Comparison of ENCODE assay signal across 24 cellular contexts in genomic region chr12:57418255-57418654, GRCh38. TPM values are rescaled to one million over a fixed set of nuclear protein-coding genes. Genes with fewer than 3 reads are reported as not detected.
DNase-seq lines count a peak whose midpoint lies in the region; ATAC-seq and TF ChIP-seq lines count a peak whose summit lies in the region.
"Had no signal": no experiment of that assay in that cellular context is flagged by ENCODE, and none has a peak within 500 bp of the region (broad histone marks: within the 10 kb centered on the region; RNA-seq: fewer than 3 reads in every experiment).

No MANE protein-coding gene starts in this region.

- H3K27me3 ChIP-seq in SJSA1 (replicated peaks) (no peaks in the 10 kb centered on the region), heart right ventricle (no peaks in the 10 kb centered on the region)
- H3K27me3 ChIP-seq: left lung, MG63, sigmoid colon, tibial artery had no signal

- H3K4me3 ChIP-seq in SJSA1 (no peak overlapping the region), heart right ventricle (no peak overlapping the region)
- H3K4me3 ChIP-seq: left lung, MG63, sigmoid colon, tibial artery had no signal

- H3K27me3 Mint-ChIP-seq in progenitor cell of endocrine pancreas = no peaks in the 10 kb centered on the region
- H3K27me3 Mint-ChIP-seq: activated CD4-positive, alpha-beta T cell treated with anti-CD3 and anti-CD28 coated beads, Interleukin-2, amount 10 ng/mL, durations not matched to agents 24 days and 14 days had no signal

- no peak overlapping the region for H3K27ac Mint-ChIP-seq in progenitor cell of endocrine pancreas
- H3K27ac Mint-ChIP-seq: activated CD4-positive, alpha-beta T cell treated with anti-CD3 and anti-CD28 coated beads, Interleukin-2, amount 10 ng/mL, durations not matched to agents 24 days and 14 days had no signal

- no peaks in the 10 kb centered on the region for H3K9me3 ChIP-seq in SJSA1 (replicated peaks)
- no peaks in the 10 kb centered on the region for H3K9me3 ChIP-seq in heart right ventricle
- H3K9me3 ChIP-seq: left lung, MG63, sigmoid colon, tibial artery had no signal

- peak in 6 of 8 donors; percentile 45 to 91 (median 78) for ATAC-seq in heart right ventricle
- ATAC-seq: left lung had no signal

- no peak for TF ChIP-seq CTCF in heart right ventricle (IDR thresholded peaks at IDR 0.05)
- TF ChIP-seq CTCF in progenitor cell of endocrine pancreas (IDR thresholded peaks at IDR 0.05; ENCODE audit: unreplicated experiment) = no peak

- 65 to 67% methylated on average over 9 of the region's 9 CpGs for WGBS in heart right ventricle, 2 donors

- DNase-seq in Ammon's horn (ENCODE audit: low spot score) = peak; percentile 21
- peak; percentile 71 to 91 for DNase-seq in SJSA1 (ENCODE audit: low read depth in 1 of 2, low spot score in 2 of 2)
- DNase-seq in heart right ventricle = peak in 1 of 2 donors; percentile 21
- no peak for DNase-seq in DMS53 treated with DMSO at 0.1 percent for 48 hours (lab: John Stamatoyannopoulos, UW; ENCODE audit: unreplicated experiment)
- no peak for DNase-seq in AG08395 (ENCODE audit: low spot score)
- DNase-seq in progenitor cell of endocrine pancreas (ENCODE audit: low spot score, unreplicated experiment) = no peak
- DNase-seq: activated CD4-positive, alpha-beta T cell treated with anti-CD3 and anti-CD28 coated beads, Interleukin-2, amount 10 ng/mL, durations not matched to agents 24 days and 14 days; activated gamma-delta T cell treated with Interleukin-2 at 50 U/mL for 16 hours; aorta; DMS79 treated with DMSO at 0.1 percent for 48 hours; glutamatergic neuron; IMR-90; left lung; MG63; NCI-H1436; NCI-H526 treated with DMSO at 0.1 percent for 48 hours; sigmoid colon; stimulated activated CD4-positive, alpha-beta T cell treated with anti-CD3 and anti-CD28 coated beads, Interleukin-2, amount 100 ng/mL, for 24 hours; stimulated activated naive CD4-positive, alpha-beta T cell treated with Interleukin-2 at 50 U/mL for 16 hours; T-helper 1 cell; tibial artery had no signal

- peaks cover 7% of the 10 kb centered on the region for H3K4me1 Mint-ChIP-seq in progenitor cell of endocrine pancreas (ENCODE audit: low read depth)

- H3K4me1 ChIP-seq in SJSA1 (replicated peaks) (peaks cover 9% of the 10 kb centered on the region), heart right ventricle (peaks cover 0 to 37% (median 13%) of the 10 kb centered on the region in 9 donors)
- H3K4me1 ChIP-seq: left lung had no signal

- intact Hi-C loops in heart right ventricle (cut with DNase I) = loop anchor here in 2 of 10 donors (5.0 to 10.0 kb wide), 2 partner anchors 73 to 119 kb away; no protein-coding TSS in a partner anchor

- H3K9me3 Mint-ChIP-seq in progenitor cell of endocrine pancreas (ENCODE audit: low read depth) = no peaks in the 10 kb centered on the region
- H3K9me3 Mint-ChIP-seq: activated CD4-positive, alpha-beta T cell treated with anti-CD3 and anti-CD28 coated beads, Interleukin-2, amount 10 ng/mL, durations not matched to agents 24 days and 14 days had no signal

- H3K4me3 Mint-ChIP-seq in progenitor cell of endocrine pancreas (ENCODE audit: low read depth) = no peak overlapping the region
- H3K4me3 Mint-ChIP-seq: activated CD4-positive, alpha-beta T cell treated with anti-CD3 and anti-CD28 coated beads, Interleukin-2, amount 10 ng/mL, durations not matched to agents 24 days and 14 days had no signal

- H3K27ac ChIP-seq in SJSA1 (no peak overlapping the region), heart right ventricle (peak overlapping the region in 8 of 10 donors; percentile 6 to 54 (median 41))
- H3K27ac ChIP-seq: HL-60, left lung, sigmoid colon, tibial artery had no signal

- H3K36me3 ChIP-seq in SJSA1 (peaks cover 53% of the 10 kb centered on the region), heart right ventricle (peaks cover 0 to 29% (median 9%) of the 10 kb centered on the region in 9 donors)
- H3K36me3 ChIP-seq: sigmoid colon had no signal

- peaks cover 10% of the 10 kb centered on the region for H3K36me3 Mint-ChIP-seq in progenitor cell of endocrine pancreas (ENCODE audit: insufficient read depth)

RNA-seq across cellular contexts. Expression of gene R3HDM2, which starts 12.6 kb away (rescaled TPM):
- total RNA-seq in SJSA1 (2014; rRNA removed; shearing (Covaris generic)) = 14.2 and 18.4 TPM in 2 replicates
- total RNA-seq in heart right ventricle (100 to 1,000 TPM in 1 of 10 donors, 10 to 100 TPM in 9; 43.7 to 107 (median 82.9) TPM), progenitor cell of endocrine pancreas (85.9 and 86.8 TPM in 2 replicates)
- polyA plus RNA-seq in heart right ventricle = 10 to 100 TPM; 15.5 to 17.6 TPM

RNA-seq across cellular contexts. Expression of gene INHBC, which starts 16.3 kb away (rescaled TPM):
- total RNA-seq in SJSA1 (2014; rRNA removed; shearing (Covaris generic)) = 0.18 and 0.88 TPM in 2 replicates
- total RNA-seq in heart right ventricle = under 1 TPM in 1 of 10 donors, not detected in 9; 0.13 TPM
- polyA plus RNA-seq in heart right ventricle = under 1 TPM in 1 of 2 donors, not detected in 1; 0.03 TPM
- 0.16 TPM in 1 of 2 replicates, not detected in the other for total RNA-seq in progenitor cell of endocrine pancreas
- total RNA-seq: activated CD4-positive, alpha-beta T cell treated with anti-CD3 and anti-CD28 coated beads, Interleukin-2, amount 10 ng/mL, durations not matched to agents 24 days and 14 days; aorta; fibroblast of lung; IMR-90; left lung; osteoblast; sigmoid colon had no signal
- polyA plus RNA-seq: aorta, sigmoid colon had no signal

RNA-seq across cellular contexts. Expression of gene INHBE, which starts 36.9 kb away (rescaled TPM):
- 2.2 and 2.5 TPM in 2 replicates for total RNA-seq in SJSA1 (2014; rRNA removed; shearing (Covaris generic))
- total RNA-seq in heart right ventricle (1 to 10 TPM in 3 of 10 donors, under 1 TPM in 3, not detected in 4; 0.09 to 1.2 (median 0.71) TPM), progenitor cell of endocrine pancreas (1.2 and 2.0 TPM in 2 replicates)
- polyA plus RNA-seq in heart right ventricle = under 1 TPM in 1 of 2 donors, not detected in 1; 0.01 TPM
- total RNA-seq: aorta had no signal
- polyA plus RNA-seq: aorta had no signal

RNA-seq across cellular contexts. Expression of gene GLI1, which starts 41.3 kb away (rescaled TPM):
- 225 and 323 TPM in 2 replicates for total RNA-seq in SJSA1 (2014; rRNA removed; shearing (Covaris generic))
- total RNA-seq in heart right ventricle (1 to 10 TPM in 2 of 10 donors, under 1 TPM in 8; 0.12 to 1.2 (median 0.63) TPM), progenitor cell of endocrine pancreas (0.89 and 0.91 TPM in 2 replicates)
- polyA plus RNA-seq in heart right ventricle = under 1 TPM; 0.15 to 0.45 TPM

Comparison
In these comparisons a context has a peak if more than half of its experiments do, and no peak if none do; other contexts are left out.
1. DNase-seq: peak in Ammon's horn (single experiment) and SJSA1 (2 of 2); none in DMS53 treated with DMSO at 0.1 percent for 48 hours (single experiment), AG08395 (single experiment) and progenitor cell of endocrine pancreas (single experiment).